ENCODE assay signal across 15 cellular contexts in the genomic region with DNA sequence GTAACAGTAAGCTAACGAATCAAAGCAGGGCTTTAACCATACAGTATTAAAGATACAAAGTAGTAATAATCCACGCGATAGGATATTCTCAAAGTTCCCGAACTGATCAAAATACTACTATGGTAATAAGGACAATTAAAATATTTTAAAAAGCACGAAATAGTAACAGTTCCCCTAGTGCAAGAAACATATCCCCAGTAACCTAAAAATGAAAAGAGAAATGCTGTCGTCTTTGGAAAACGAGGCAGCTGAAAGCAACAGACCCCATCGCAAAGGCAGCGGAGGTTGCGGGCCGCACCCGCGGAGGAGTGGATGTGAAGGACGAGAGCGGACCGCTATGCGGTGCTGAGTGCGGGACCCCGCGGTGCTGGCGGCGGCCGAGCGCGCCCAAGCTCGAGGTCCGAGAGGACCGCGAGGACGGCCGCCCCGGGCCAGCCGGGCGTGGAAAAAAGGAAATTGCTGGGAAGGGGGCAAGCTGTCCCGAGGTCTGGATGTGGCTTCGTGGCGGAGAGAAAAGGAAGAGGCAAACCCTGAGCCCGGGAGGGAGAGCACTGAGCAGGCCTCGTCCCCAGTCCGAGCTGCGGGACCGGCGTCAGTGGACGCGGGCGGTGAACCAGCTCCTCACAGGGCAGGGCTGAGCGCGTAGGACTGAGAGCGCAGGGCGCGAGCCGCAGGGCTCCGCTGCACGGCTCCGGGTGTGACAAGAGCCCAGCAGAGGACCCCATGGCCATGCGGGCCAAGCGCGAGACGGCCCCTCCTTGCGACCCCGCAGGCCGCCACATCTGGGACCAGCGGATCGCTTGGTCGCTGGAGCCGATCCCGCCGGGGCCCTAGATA. TPM values are rescaled to one million over a fixed set of nuclear protein-coding genes. Genes with fewer than 3 reads are reported as not detected.
DNase-seq lines count a peak whose midpoint lies in the region; ATAC-seq and TF ChIP-seq lines count a peak whose summit lies in the region.
"Had no signal": no experiment of that assay in that cellular context is flagged by ENCODE, and none has a peak within 500 bp of the region (broad histone marks: within the 10 kb centered on the region; RNA-seq: fewer than 3 reads in every experiment).

No MANE protein-coding gene starts in this region.

- H3K27ac ChIP-seq in parathyroid adenoma = no peak overlapping the region

- H3K4me3 ChIP-seq in MG63 (peak overlapping the region; percentile 5), iPS-18c (ENCODE audit: insufficient read depth, low read depth, low read length) (peak overlapping the region; percentile 15; the same call in 1 of the 2 replicates), parathyroid adenoma (ENCODE audit: low read depth, low read length) (no peak overlapping the region)

- no peak for ATAC-seq in HG03039 (IDR thresholded peaks at IDR 0.05; ENCODE audit: unreplicated experiment)

- H3K9me3 ChIP-seq in MG63 (no peaks in the 10 kb centered on the region), iPS-18c (ENCODE audit: control insufficient read depth, insufficient read depth, low read length) (no peaks in the 10 kb centered on the region), parathyroid adenoma (ENCODE audit: control insufficient read depth, low read length) (no peaks in the 10 kb centered on the region)

- H2AFZ ChIP-seq in parathyroid adenoma = peak overlapping the region; percentile 3

- DNase-seq in ELF-1 (ENCODE audit: low read depth, low spot score) (peak; percentile 63), MG63 (no peak), UCSD-AML1 (lab: John Stamatoyannopoulos, UW; ENCODE audit: unreplicated experiment) (no peak), DMS153 treated with DMSO at 0.1 percent for 48 hours (lab: John Stamatoyannopoulos, UW; ENCODE audit: unreplicated experiment) (no peak), nucleus accumbens (lab: John Stamatoyannopoulos, UW) (no peak)
- DNase-seq: activated CD4-positive, CD25-positive, alpha-beta regulatory T cell treated with anti-CD3 and anti-CD28 coated beads, Interleukin-2, amount 50 U/mL, for 72 hours; Calu3; NCI-H1092 treated with DMSO at 0.1 percent for 48 hours; NCI-H526 treated with DMSO at 0.1 percent for 48 hours; SIG-M5 had no signal

- H3K27me3 ChIP-seq in MG63 (no peaks in the 10 kb centered on the region), parathyroid adenoma (ENCODE audit: control insufficient read depth, insufficient read depth, low read length) (peaks cover 60% of the 10 kb centered on the region)

- TF ChIP-seq CTCF in parathyroid adenoma (IDR thresholded peaks at IDR 0.05) = no peak

- no peaks in the 10 kb centered on the region for H3K79me2 ChIP-seq in parathyroid adenoma

- peak overlapping the region; percentile 35 for H3K4me2 ChIP-seq in parathyroid adenoma (ENCODE audit: low read length)

- no peaks in the 10 kb centered on the region for H3K36me3 ChIP-seq in MG63
- H3K36me3 ChIP-seq in parathyroid adenoma (ENCODE audit: control insufficient read depth, insufficient read depth, low read length) = no peaks in the 10 kb centered on the region

- no peaks in the 10 kb centered on the region for H3K4me1 ChIP-seq in parathyroid adenoma

- H3K9ac ChIP-seq in parathyroid adenoma = no peak overlapping the region

RNA-seq across cellular contexts. Expression of gene TBX4, which starts 2.1 kb away (rescaled TPM):
- 0.76 and 0.89 TPM in 2 replicates for total RNA-seq in MG63 (2014; rRNA removed; shearing (Covaris generic); ENCODE audit: low replicate concordance)
- total RNA-seq: Calu3, dermis microvascular lymphatic vessel endothelial cell, glomerular endothelial cell had no signal

RNA-seq across cellular contexts. Expression of gene TBX2, which starts 54.7 kb away (rescaled TPM):
- 1.8 and 8.3 TPM in 2 replicates for total RNA-seq in MG63 (2014; rRNA removed; shearing (Covaris generic); ENCODE audit: low replicate concordance)
- total RNA-seq: dermis microvascular lymphatic vessel endothelial cell had no signal
